1 cellular context compared by ENCODE assay signal in genomic region chr3:17322106-17322793, GRCh38.
TF ChIP-seq lines count a peak whose summit lies in the region.

No MANE protein-coding gene starts in this region.

TF ChIP-seq in HepG2, 621 proteins besides CTCF, POLR2A, EP300 and RAD21 (continued from another document):
- TF ChIP-seq HMGXB3 (CRISPR knock-in tag; IDR thresholded peaks at IDR 0.05; ENCODE audit: borderline replicate concordance), result no peak
- no peak for TF ChIP-seq TEAD3 (CRISPR knock-in tag; optimal IDR thresholded peaks at IDR 0.05; ENCODE audit: borderline replicate concordance)
- no peak for TF ChIP-seq ZNF446 (CRISPR knock-in tag; IDR thresholded peaks at IDR 0.05)
- TF ChIP-seq MTF2 (CRISPR knock-in tag; IDR thresholded peaks at IDR 0.05; ENCODE audit: borderline replicate concordance), result no peak
- TF ChIP-seq MXD4 (CRISPR knock-in tag; IDR thresholded peaks at IDR 0.05), result no peak
- TF ChIP-seq NCOA2 (CRISPR knock-in tag; IDR thresholded peaks at IDR 0.05), result no peak
